16 cellular contexts compared by ENCODE assay signal in genomic region chrX:153929576-153929975, GRCh38. TPM values are rescaled to one million over a fixed set of nuclear protein-coding genes. Genes with fewer than 3 reads are reported as not detected.
DNase-seq lines count a peak whose midpoint lies in the region; ATAC-seq and TF ChIP-seq lines count a peak whose summit lies in the region.
"Had no signal": no experiment of that assay in that cellular context is flagged by ENCODE, and none has a peak within 500 bp of the region (broad histone marks: within the 10 kb centered on the region; RNA-seq: fewer than 3 reads in every experiment).

No MANE protein-coding gene starts in this region.

- peaks cover 43% of the 10 kb centered on the region for H3K4me1 Mint-ChIP-seq in brain
- peaks cover 10% of the 10 kb centered on the region for H3K4me1 Mint-ChIP-seq in activated T-helper 2 cell treated with anti-CD3 and anti-CD28 coated beads, Interferon-gamma antibody, Interleukin-2, Interleukin-4, amounts not matched to agents 10 μg/mL and 5 μg/mL and 100 μg/mL, durations not matched to agents 14 hours and 24 hours and 36 hours (ENCODE audit: low read depth)

- no peaks in the 10 kb centered on the region for H3K79me2 ChIP-seq in OCI-LY1 (ENCODE audit: insufficient read depth, low read length)
- peaks cover 9% of the 10 kb centered on the region for H3K79me2 ChIP-seq in smooth muscle cell (ENCODE audit: low read depth)

- H3K27me3 Mint-ChIP-seq in brain: peaks cover 3% of the 10 kb centered on the region
- H3K27me3 Mint-ChIP-seq in activated T-helper 2 cell treated with anti-CD3 and anti-CD28 coated beads, Interferon-gamma antibody, Interleukin-2, Interleukin-4, amounts not matched to agents 10 μg/mL and 5 μg/mL and 100 μg/mL, durations not matched to agents 14 hours and 24 hours and 36 hours (ENCODE audit: low read depth): no peaks in the 10 kb centered on the region

- H3K4me1 ChIP-seq in cardiac muscle cell (ENCODE audit: low read depth) (peaks cover 11% of the 10 kb centered on the region), OCI-LY1 (ENCODE audit: insufficient read depth, low read length, severe bottlenecking) (peaks cover 48% of the 10 kb centered on the region), stomach smooth muscle (ENCODE audit: control insufficient read depth, insufficient read depth, low read length) (peaks cover 43% of the 10 kb centered on the region), smooth muscle cell (ENCODE audit: low read depth) (no peaks in the 10 kb centered on the region)

- H4K20me1 ChIP-seq in OCI-LY1 (ENCODE audit: insufficient read depth, low read length): no peaks in the 10 kb centered on the region
- peaks cover 5% of the 10 kb centered on the region for H4K20me1 ChIP-seq in smooth muscle cell (ENCODE audit: low read depth)

- ATAC-seq in left ventricle myocardium superior: no peak

- peak overlapping the region; percentile 73 for H3K4me2 ChIP-seq in OCI-LY1 (ENCODE audit: low read length)
- H3K4me2 ChIP-seq in smooth muscle cell: no peak overlapping the region

- H3F3A ChIP-seq in OCI-LY1 (ENCODE audit: insufficient read depth, low read length) (no peaks in the 10 kb centered on the region), smooth muscle cell (ENCODE audit: low read depth) (no peaks in the 10 kb centered on the region)

- H3K9ac ChIP-seq in OCI-LY1 (ENCODE audit: low read length) (peak overlapping the region; percentile 47), stomach smooth muscle (ENCODE audit: low read length in 2 of 2) (no peak overlapping the region), smooth muscle cell (ENCODE audit: low read depth) (no peak overlapping the region)

- H3K9me2 ChIP-seq in OCI-LY1 (ENCODE audit: low read depth, low read length): no peaks in the 10 kb centered on the region

- H3K36me3 ChIP-seq in cardiac muscle cell (no peaks in the 10 kb centered on the region), OCI-LY1 (ENCODE audit: insufficient read depth, low read length) (peaks cover 31% of the 10 kb centered on the region; the same call in 1 of the 2 replicates), stomach smooth muscle (ENCODE audit: control insufficient read depth in 2 of 2, insufficient read depth in 2 of 2, low read length in 2 of 2) (peaks cover 10% of the 10 kb centered on the region in 2 donors), smooth muscle cell (ENCODE audit: low read depth) (no peaks in the 10 kb centered on the region)

- H3K27ac ChIP-seq in cardiac muscle cell (peak overlapping the region; percentile 34), OCI-LY1 (ENCODE audit: low read depth, low read length, poor library complexity, severe bottlenecking) (peak overlapping the region; percentile 79), stomach smooth muscle (ENCODE audit: low read length) (peak overlapping the region; percentile 37), smooth muscle cell (ENCODE audit: low read depth) (no peak overlapping the region)

- H3K27ac Mint-ChIP-seq in brain: peak overlapping the region in 2 of 5 experiments; percentile 99
- H3K27ac Mint-ChIP-seq in activated T-helper 2 cell treated with anti-CD3 and anti-CD28 coated beads, Interferon-gamma antibody, Interleukin-2, Interleukin-4, amounts not matched to agents 10 μg/mL and 5 μg/mL and 100 μg/mL, durations not matched to agents 14 hours and 24 hours and 36 hours: no peak overlapping the region

- H3K36me3 Mint-ChIP-seq in brain: peaks cover 5% of the 10 kb centered on the region
- H3K36me3 Mint-ChIP-seq in activated T-helper 2 cell treated with anti-CD3 and anti-CD28 coated beads, Interferon-gamma antibody, Interleukin-2, Interleukin-4, amounts not matched to agents 10 μg/mL and 5 μg/mL and 100 μg/mL, durations not matched to agents 14 hours and 24 hours and 36 hours (ENCODE audit: low read depth): peaks cover 35% of the 10 kb centered on the region

- H3K9me3 ChIP-seq in cardiac muscle cell (ENCODE audit: low read depth) (no peaks in the 10 kb centered on the region), OCI-LY1 (ENCODE audit: low read length) (no peaks in the 10 kb centered on the region), stomach smooth muscle (ENCODE audit: control insufficient read depth in 2 of 2, low read length in 2 of 2) (no peaks in the 10 kb centered on the region), smooth muscle cell (replicated peaks; ENCODE audit: low read depth) (no peaks in the 10 kb centered on the region)

- H3K4me3 Mint-ChIP-seq in brain: peak overlapping the region in 3 of 5 experiments; percentile 35 to 90 (median 85)
- H3K4me3 Mint-ChIP-seq in activated T-helper 2 cell treated with anti-CD3 and anti-CD28 coated beads, Interferon-gamma antibody, Interleukin-2, Interleukin-4, amounts not matched to agents 10 μg/mL and 5 μg/mL and 100 μg/mL, durations not matched to agents 14 hours and 24 hours and 36 hours (ENCODE audit: low read depth): no peak overlapping the region

- TF ChIP-seq CTCF in cardiac muscle cell (IDR thresholded peaks at IDR 0.05; ENCODE audit: low read depth, low read length): no peak
- TF ChIP-seq CTCF in OCI-LY1 (IDR thresholded peaks at IDR 0.05; ENCODE audit: low read length): no peak
- TF ChIP-seq CTCF in brain (conservative IDR thresholded peaks at IDR 0.05): no peak
- no peak for TF ChIP-seq CTCF in smooth muscle cell (IDR thresholded peaks at IDR 0.05; ENCODE audit: borderline replicate concordance, insufficient read depth, poor library complexity, severe bottlenecking)

- H3K4me3 ChIP-seq in cardiac muscle cell (no peak overlapping the region), OCI-LY1 (ENCODE audit: low read depth, low read length, poor library complexity, severe bottlenecking) (peak overlapping the region; percentile 59), stomach smooth muscle (ENCODE audit: low read length in 2 of 2) (no peak overlapping the region), smooth muscle cell (no peak overlapping the region)

- H2AFZ ChIP-seq in OCI-LY1 (ENCODE audit: low read length) (no peak overlapping the region), smooth muscle cell (ENCODE audit: low read depth) (no peak overlapping the region)

- peaks cover 0 to 33% (median 0%) of the 10 kb centered on the region in 5 experiments for H3K9me3 Mint-ChIP-seq in brain
- H3K9me3 Mint-ChIP-seq in activated T-helper 2 cell treated with anti-CD3 and anti-CD28 coated beads, Interferon-gamma antibody, Interleukin-2, Interleukin-4, amounts not matched to agents 10 μg/mL and 5 μg/mL and 100 μg/mL, durations not matched to agents 14 hours and 24 hours and 36 hours: no peaks in the 10 kb centered on the region

- intact Hi-C loops in left ventricle myocardium superior (cut with micrococcal nuclease): no loop called here
- intact Hi-C loops in activated T-helper 2 cell treated with anti-CD3 and anti-CD28 coated beads, Interferon-gamma antibody, Interleukin-2, Interleukin-4, amounts not matched to agents 10 μg/mL and 5 μg/mL and 100 μg/mL, durations not matched to agents 14 hours and 24 hours and 36 hours (cut with micrococcal nuclease): loop anchor here (5.0 to 10.0 kb wide), 3 partner anchors 165 to 445 kb away; partner anchors contain the start of genes EMD, FLNA, MECP2 and PLXNB3

- H3K27me3 ChIP-seq in cardiac muscle cell: no peaks in the 10 kb centered on the region
- no peaks in the 10 kb centered on the region for H3K27me3 ChIP-seq in OCI-LY1 (ENCODE audit: insufficient read depth, low read length)
- H3K27me3 ChIP-seq in stomach smooth muscle (ENCODE audit: control insufficient read depth in 1 of 2, insufficient read depth in 2 of 2, low read length in 2 of 2): peaks cover 0 to 5% of the 10 kb centered on the region in 2 donors
- H3K27me3 ChIP-seq in smooth muscle cell (ENCODE audit: low read depth): no peaks in the 10 kb centered on the region

- WGBS in smooth muscle cell (ENCODE audit: low lambda C conversion rate): 93% methylated on average over 10 of the region's 10 CpGs

- no peak for DNase-seq in cardiac muscle cell (ENCODE audit: low read depth in 1 of 2, low spot score in 1 of 2)
- DNase-seq in left ventricle myocardium superior: no peak
- no peak for DNase-seq in nucleus accumbens (lab: John Stamatoyannopoulos, UW)
- no peak for DNase-seq in activated T-helper 2 cell treated with anti-CD3 and anti-CD28 coated beads, Interferon-gamma antibody, Interleukin-2, Interleukin-4, amounts not matched to agents 10 μg/mL and 5 μg/mL and 100 μg/mL, durations not matched to agents 14 hours and 24 hours and 36 hours (ENCODE audit: low spot score)
- DNase-seq in smooth muscle cell (lab: John Stamatoyannopoulos, UW; ENCODE audit: unreplicated experiment): no peak
- DNase-seq: AML-193; KBM-7; NCI-H2081; occipital lobe; stimulated activated CD8-positive, alpha-beta memory T cell treated with anti-CD3 and anti-CD28 coated beads, Interleukin-4, amount 100 ng/mL, for 48 hours had no signal

RNA-seq across cellular contexts. Expression of gene ARHGAP4, which starts 3.5 kb away (rescaled TPM):
- total RNA-seq in cardiac muscle cell: 20.5 and 47.4 TPM in 2 replicates
- 16.5 and 30.1 TPM in 2 replicates for polyA plus RNA-seq in cardiac muscle cell
- total RNA-seq in left ventricle myocardium superior: 10.0 TPM
- polyA plus RNA-seq in brain (ENCODE audit: insufficient read depth, low read depth, low replicate concordance): 16.3 TPM
- total RNA-seq in activated T-helper 2 cell treated with anti-CD3 and anti-CD28 coated beads, Interferon-gamma antibody, Interleukin-2, Interleukin-4, amounts not matched to agents 10 μg/mL and 5 μg/mL and 100 μg/mL, durations not matched to agents 14 hours and 24 hours and 36 hours: 128 and 135 TPM in 2 replicates
- 7.6 and 10.9 TPM in 2 replicates for total RNA-seq in smooth muscle cell
- polyA plus RNA-seq in smooth muscle cell: 11.5 and 15.5 TPM in 2 replicates

RNA-seq across cellular contexts. Expression of gene NAA10, which starts 5.3 kb away (rescaled TPM):
- 90.1 and 127 TPM in 2 replicates for total RNA-seq in cardiac muscle cell
- polyA plus RNA-seq in cardiac muscle cell: 163 and 186 TPM in 2 replicates
- total RNA-seq in left ventricle myocardium superior: 72.2 TPM
- polyA plus RNA-seq in brain (ENCODE audit: insufficient read depth, low read depth, low replicate concordance): 118 TPM
- 127 and 128 TPM in 2 replicates for total RNA-seq in activated T-helper 2 cell treated with anti-CD3 and anti-CD28 coated beads, Interferon-gamma antibody, Interleukin-2, Interleukin-4, amounts not matched to agents 10 μg/mL and 5 μg/mL and 100 μg/mL, durations not matched to agents 14 hours and 24 hours and 36 hours
- total RNA-seq in smooth muscle cell: 80.1 and 81.2 TPM in 2 replicates
- polyA plus RNA-seq in smooth muscle cell: 124 and 149 TPM in 2 replicates

RNA-seq across cellular contexts. Expression of gene RENBP, which starts 14.9 kb away (rescaled TPM):
- total RNA-seq in cardiac muscle cell (5.7 and 12.4 TPM in 2 replicates), left ventricle myocardium superior (8.9 TPM), smooth muscle cell (not detected in 2 replicates)
- polyA plus RNA-seq in cardiac muscle cell (7.4 and 8.7 TPM in 2 replicates), brain (ENCODE audit: insufficient read depth, low read depth, low replicate concordance) (16.6 TPM), smooth muscle cell (0.11 and 0.43 TPM in 2 replicates)
- total RNA-seq in activated T-helper 2 cell treated with anti-CD3 and anti-CD28 coated beads, Interferon-gamma antibody, Interleukin-2, Interleukin-4, amounts not matched to agents 10 μg/mL and 5 μg/mL and 100 μg/mL, durations not matched to agents 14 hours and 24 hours and 36 hours: 11.4 and 12.4 TPM in 2 replicates

RNA-seq across cellular contexts. Expression of gene AVPR2, which starts 25.1 kb away (rescaled TPM):
- not detected in 2 replicates for total RNA-seq in cardiac muscle cell
- polyA plus RNA-seq in cardiac muscle cell: 0.11 TPM in 1 of 2 replicates, not detected in the other
- 3.3 TPM for total RNA-seq in left ventricle myocardium superior
- not detected for polyA plus RNA-seq in brain (ENCODE audit: insufficient read depth, low read depth, low replicate concordance)
- total RNA-seq in activated T-helper 2 cell treated with anti-CD3 and anti-CD28 coated beads, Interferon-gamma antibody, Interleukin-2, Interleukin-4, amounts not matched to agents 10 μg/mL and 5 μg/mL and 100 μg/mL, durations not matched to agents 14 hours and 24 hours and 36 hours: not detected in 2 replicates
- not detected in 2 replicates for total RNA-seq in smooth muscle cell
- polyA plus RNA-seq in smooth muscle cell: not detected in 2 replicates
- total RNA-seq: G401; liver; occipital lobe; T-helper 2 cell treated with Interferon-gamma antibody and Interleukin-4, amounts not matched to agents 100 ng/mL and 5 ng/mL, for 36 hours had no signal

RNA-seq across cellular contexts. Expression of gene HCFC1, which starts 42.0 kb away (rescaled TPM):
- total RNA-seq in cardiac muscle cell (72.7 and 85.6 TPM in 2 replicates), left ventricle myocardium superior (27.0 TPM), smooth muscle cell (23.3 and 23.7 TPM in 2 replicates)
- polyA plus RNA-seq in cardiac muscle cell (21.5 and 30.1 TPM in 2 replicates), brain (ENCODE audit: insufficient read depth, low read depth, low replicate concordance) (81.4 TPM), smooth muscle cell (22.8 and 28.0 TPM in 2 replicates)
- 107 and 108 TPM in 2 replicates for total RNA-seq in activated T-helper 2 cell treated with anti-CD3 and anti-CD28 coated beads, Interferon-gamma antibody, Interleukin-2, Interleukin-4, amounts not matched to agents 10 μg/mL and 5 μg/mL and 100 μg/mL, durations not matched to agents 14 hours and 24 hours and 36 hours
